In genomic region chr10:113244750-113245149, GRCh38 we compare ENCODE assay signal across 5 cellular contexts.
"Had no signal": no experiment of that assay in that cellular context is flagged by ENCODE, and none has a peak within 500 bp of the region (broad histone marks: within the 10 kb centered on the region; RNA-seq: fewer than 3 reads in every experiment).

No MANE protein-coding gene starts in this region.

- H3K9me3 Mint-ChIP-seq: GM23338, H9 had no signal

- H3K4me1 Mint-ChIP-seq: GM23338 had no signal

- H3K27ac Mint-ChIP-seq: GM23338, H9 had no signal

- DNase-seq: H9, HCEC 1CT, KG1 had no signal

- H3K4me2 ChIP-seq: GM23338 had no signal

- H2AFZ ChIP-seq: GM23338 had no signal

- ATAC-seq: GM23338, K562 had no signal

- H3K4me3 Mint-ChIP-seq: GM23338, H9 had no signal

- H3K4me3 ChIP-seq: GM23338, K562 had no signal
